Comparison of ENCODE assay signal across 1 cellular context in genomic region chr5:144170276-144171024, GRCh38.
TF ChIP-seq lines count a peak whose summit lies in the region.

TSS of gene KCTD16 (plus strand) at chr5:144170873.
TSS of gene YIPF5 (minus strand) at chr5:144170659. CDS start at chr5:144169955, 704 bp downstream.

TF ChIP-seq in HepG2, 621 proteins besides CTCF, POLR2A, EP300 and RAD21 (continued from another document and continues in another):
- no peak; the same call in 1 of the 2 replicates for TF ChIP-seq KIAA2018 (CRISPR knock-in tag; IDR thresholded peaks at IDR 0.05; ENCODE audit: borderline replicate concordance)
- TF ChIP-seq ZNF557 (CRISPR knock-in tag; IDR thresholded peaks at IDR 0.05), result 0 out of 2 replicates have a peak, but pooled peaks have one; percentile 30
- TF ChIP-seq POLR2AphosphoS5 (IDR thresholded peaks at IDR 0.05; ENCODE audit: low read depth, low read length), result peak; percentile 93
- TF ChIP-seq ZNF777 (CRISPR knock-in tag; IDR thresholded peaks at IDR 0.05), result no peak; the same call in 1 of the 2 replicates
- no peak; the same call in none of the 2 replicates for TF ChIP-seq HDAC1 (CRISPR knock-in tag; IDR thresholded peaks at IDR 0.05)
- TF ChIP-seq ZNF468 (CRISPR knock-in tag; IDR thresholded peaks at IDR 0.05), result no peak
- peak; percentile 65; the same call in 1 of the 2 replicates for TF ChIP-seq E2F1 (CRISPR knock-in tag; IDR thresholded peaks at IDR 0.05)
- peak; percentile 94 for TF ChIP-seq GATAD1 (CRISPR knock-in tag; IDR thresholded peaks at IDR 0.05)
- TF ChIP-seq IRF1 (CRISPR knock-in tag; IDR thresholded peaks at IDR 0.05; ENCODE audit: low read depth), result no peak
- TF ChIP-seq ZBTB7A (CRISPR knock-in tag; IDR thresholded peaks at IDR 0.05), result no peak
- TF ChIP-seq ZNF225 (CRISPR knock-in tag; IDR thresholded peaks at IDR 0.05), result no peak
- TF ChIP-seq PPARG (CRISPR knock-in tag; conservative IDR thresholded peaks at IDR 0.05), result peak; percentile 20; the same call in 1 of the 2 replicates
- peak; percentile 74; the same call in 1 of the 2 replicates for TF ChIP-seq ZNF747 (CRISPR knock-in tag; IDR thresholded peaks at IDR 0.05; ENCODE audit: borderline replicate concordance)
- TF ChIP-seq GFI1 (CRISPR knock-in tag; IDR thresholded peaks at IDR 0.05; ENCODE audit: borderline replicate concordance), result no peak
- no peak for TF ChIP-seq ZNF784 (CRISPR knock-in tag; IDR thresholded peaks at IDR 0.05; ENCODE audit: borderline replicate concordance)
- TF ChIP-seq CREBL2 (CRISPR knock-in tag; IDR thresholded peaks at IDR 0.05; ENCODE audit: borderline replicate concordance), result no peak
- TF ChIP-seq MXD4 (CRISPR knock-in tag; IDR thresholded peaks at IDR 0.05), result peak; percentile 22; the same call in 1 of the 2 replicates
- TF ChIP-seq NBN (conservative IDR thresholded peaks at IDR 0.05), result no peak
- 0 out of 2 replicates have a peak, but pooled peaks have one; percentile 22 for TF ChIP-seq TEF (CRISPR knock-in tag; IDR thresholded peaks at IDR 0.05)
- no peak for TF ChIP-seq ZBTB4 (CRISPR knock-in tag; IDR thresholded peaks at IDR 0.05; ENCODE audit: borderline replicate concordance)
- TF ChIP-seq ZSCAN12 (CRISPR knock-in tag; IDR thresholded peaks at IDR 0.05), result no peak
- 0 out of 2 replicates have a peak, but pooled peaks have one; percentile 35 for TF ChIP-seq ZNF136 (CRISPR knock-in tag; IDR thresholded peaks at IDR 0.05; ENCODE audit: low read depth)
- TF ChIP-seq HDAC2 (CRISPR knock-in tag; IDR thresholded peaks at IDR 0.05), result no peak
- TF ChIP-seq YEATS4 (CRISPR knock-in tag; IDR thresholded peaks at IDR 0.05; ENCODE audit: borderline replicate concordance), result peak; percentile 90
- TF ChIP-seq EZH2 (conservative IDR thresholded peaks at IDR 0.05; ENCODE audit: low read depth, low read length), result no peak
- 0 out of 2 replicates have a peak, but pooled peaks have one; percentile 31 for TF ChIP-seq ZNF782 (CRISPR knock-in tag; IDR thresholded peaks at IDR 0.05; ENCODE audit: borderline replicate concordance)
- no peak for TF ChIP-seq POLR2AphosphoS2 (IDR thresholded peaks at IDR 0.05; ENCODE audit: low read depth, low read length)
- peak; percentile 87 for TF ChIP-seq POLR2G (IDR thresholded peaks at IDR 0.05; ENCODE audit: low read depth, low read length)
- TF ChIP-seq ZSCAN29 (CRISPR knock-in tag; conservative IDR thresholded peaks at IDR 0.05), result no peak
- TF ChIP-seq ZNF746 (CRISPR knock-in tag; IDR thresholded peaks at IDR 0.05), result no peak
- TF ChIP-seq RNF219 (CRISPR knock-in tag; IDR thresholded peaks at IDR 0.05), result no peak
- no peak for TF ChIP-seq MLX (CRISPR knock-in tag; IDR thresholded peaks at IDR 0.05)
- no peak for TF ChIP-seq ZNF460 (CRISPR knock-in tag; IDR thresholded peaks at IDR 0.05; ENCODE audit: borderline replicate concordance)
- peak; percentile 59 for TF ChIP-seq DBP (CRISPR knock-in tag; IDR thresholded peaks at IDR 0.05; ENCODE audit: not compliant biosample characterization)
- no peak for TF ChIP-seq RNF2 (conservative IDR thresholded peaks at IDR 0.05; ENCODE audit: low read depth)
- no peak for TF ChIP-seq ZNF235 (CRISPR knock-in tag; IDR thresholded peaks at IDR 0.05; ENCODE audit: borderline replicate concordance)
- TF ChIP-seq MEIS1 (CRISPR knock-in tag; IDR thresholded peaks at IDR 0.05; ENCODE audit: borderline replicate concordance), result 0 out of 2 replicates have a peak, but pooled peaks have one; percentile 28
- TF ChIP-seq HES4 (CRISPR knock-in tag; IDR thresholded peaks at IDR 0.05; ENCODE audit: borderline replicate concordance), result no peak
- TF ChIP-seq ZNF614 (CRISPR knock-in tag; IDR thresholded peaks at IDR 0.05; ENCODE audit: borderline replicate concordance), result peak; percentile 78
- peak; percentile 85 for TF ChIP-seq CREM (IDR thresholded peaks at IDR 0.05)
- no peak for TF ChIP-seq CREM (CRISPR knock-in tag; IDR thresholded peaks at IDR 0.05)
- TF ChIP-seq PRPF4 (IDR thresholded peaks at IDR 0.05; ENCODE audit: low read depth, low read length, poor library complexity, severe bottlenecking), result no peak
- TF ChIP-seq SRSF4 (IDR thresholded peaks at IDR 0.05; ENCODE audit: low read depth, low read length, poor library complexity, severe bottlenecking), result no peak
- 0 out of 2 replicates have a peak, but pooled peaks have one; percentile 27 for TF ChIP-seq CAMTA2 (CRISPR knock-in tag; IDR thresholded peaks at IDR 0.05; ENCODE audit: borderline replicate concordance)
- TF ChIP-seq YY1 (IDR thresholded peaks at IDR 0.05; ENCODE audit: insufficient read depth, insufficient replicate concordance, low read depth, low read length), result peak; percentile 69
- no peak for TF ChIP-seq ZNF546 (CRISPR knock-in tag; conservative IDR thresholded peaks at IDR 0.05)
